11 cellular contexts compared by ENCODE assay signal in genomic region chr11:11396290-11397042, GRCh38. TPM values are rescaled to one million over a fixed set of nuclear protein-coding genes. Genes with fewer than 3 reads are reported as not detected.
DNase-seq lines count a peak whose midpoint lies in the region; ATAC-seq and TF ChIP-seq lines count a peak whose summit lies in the region.
"Had no signal": no experiment of that assay in that cellular context is flagged by ENCODE, and none has a peak within 500 bp of the region (broad histone marks: within the 10 kb centered on the region; RNA-seq: fewer than 3 reads in every experiment).

No MANE protein-coding gene starts in this region.

- DNase-seq in A172 (ENCODE audit: low spot score) (peak; percentile 75), HT1080 (ENCODE audit: low read depth) (peak; percentile 70), coronary artery (ENCODE audit: low spot score) (no peak), mesendoderm (peak; percentile 80), DMS79 treated with DMSO at 0.1 percent for 48 hours (lab: John Stamatoyannopoulos, UW) (no peak), HT-29 (ENCODE audit: low spot score) (no peak)
- DNase-seq in activated T-cell treated with anti-CD3 and anti-CD28 coated beads, Interleukin-2, amount 50 U/mL, for 1 hour, result no peak
- DNase-seq: activated CD8-positive, alpha-beta T cell treated with anti-CD3 and anti-CD28 coated beads, Interleukin-2, amount 10 ng/mL, durations not matched to agents 7 days and 5 days; BE2C had no signal

- WGBS in mesendoderm (ENCODE audit: extremely low coverage, insufficient coverage, low lambda C conversion rate), result no CpG with 5 or more reads among the region's 11 CpGs

- no peaks in the 10 kb centered on the region for H3K36me3 ChIP-seq in mesendoderm (ENCODE audit: control insufficient read depth, insufficient read depth, low read length)
- H3K36me3 ChIP-seq: BE2C, SJSA1 had no signal

- H3K56ac ChIP-seq in mesendoderm (ENCODE audit: low read length), result no peak overlapping the region

- TF ChIP-seq CTCF in coronary artery (IDR thresholded peaks at IDR 0.05), result no peak

- H3K27ac ChIP-seq in coronary artery (peak overlapping the region in 1 of 2 donors; percentile 73), mesendoderm (ENCODE audit: low read depth, low read length) (no peak overlapping the region)
- H3K27ac ChIP-seq: SJSA1 had no signal

- no peak overlapping the region for H3K4ac ChIP-seq in mesendoderm (ENCODE audit: low read depth, low read length)

- H2AK5ac ChIP-seq in mesendoderm (ENCODE audit: low read length), result no peak overlapping the region

- no peak overlapping the region for H3K18ac ChIP-seq in mesendoderm (ENCODE audit: low read length)

- no peak overlapping the region for H3K23ac ChIP-seq in mesendoderm (ENCODE audit: low read length)

- no peak overlapping the region for H3K4me2 ChIP-seq in mesendoderm (ENCODE audit: low read length)

- no peak overlapping the region for H3K9ac ChIP-seq in mesendoderm (ENCODE audit: low read length)

- H2BK15ac ChIP-seq in mesendoderm (replicated peaks; ENCODE audit: low read depth), result no peak overlapping the region

- H3K79me1 ChIP-seq in mesendoderm (ENCODE audit: low read length), result no peaks in the 10 kb centered on the region

- peaks cover 3% of the 10 kb centered on the region for H3K4me1 ChIP-seq in mesendoderm (ENCODE audit: control insufficient read depth, low read depth, low read length)
- H3K4me1 ChIP-seq: BE2C had no signal

- ATAC-seq in HG03565 (IDR thresholded peaks at IDR 0.05; ENCODE audit: unreplicated experiment), result no peak
- ATAC-seq: activated CD8-positive, alpha-beta T cell treated with anti-CD3 and anti-CD28 coated beads, Interleukin-2, amount 10 ng/mL, durations not matched to agents 7 days and 5 days had no signal

- no peak overlapping the region for H2BK120ac ChIP-seq in mesendoderm (ENCODE audit: low read depth, low read length)

- H3K79me2 ChIP-seq in mesendoderm (ENCODE audit: control insufficient read depth, insufficient read depth, low read length), result no peaks in the 10 kb centered on the region

- H2BK5ac ChIP-seq in mesendoderm (ENCODE audit: low read length), result no peak overlapping the region

- no peaks in the 10 kb centered on the region for H3K27me3 ChIP-seq in mesendoderm (ENCODE audit: insufficient read depth, low read length, poor library complexity)
- H3K27me3 ChIP-seq: BE2C, SJSA1 had no signal

- no peak overlapping the region for H4K5ac ChIP-seq in mesendoderm (ENCODE audit: low read length)

- no peak overlapping the region for H4K8ac ChIP-seq in mesendoderm (ENCODE audit: low read depth, low read length)

- H3K4me3 ChIP-seq in coronary artery, result peak overlapping the region; percentile 25
- H3K4me3 ChIP-seq in mesendoderm (ENCODE audit: low read length), result no peak overlapping the region
- H3K4me3 ChIP-seq: SJSA1 had no signal

RNA-seq across cellular contexts. Expression of gene CSNK2A3, which starts 43.4 kb away (rescaled TPM):
- total RNA-seq in A172 (2014; rRNA removed; shearing (Covaris generic)), result 3.4 and 3.6 TPM in 2 replicates
- 2.7 and 3.2 TPM in 2 replicates for total RNA-seq in HT1080 (2014; rRNA removed; shearing (Covaris generic))
- polyA plus RNA-seq in HT1080 (2015; cell fraction: cytosol; rRNA removed), result 3.3 and 3.8 TPM in 2 replicates
- polyA plus RNA-seq in HT1080 (2015; cell fraction: nucleus; rRNA removed), result 3.1 and 3.2 TPM in 2 replicates
- 3.2 TPM for polyA plus RNA-seq in mesendoderm (2013, experiment 1 of 2)
- polyA plus RNA-seq in mesendoderm (2013, experiment 2 of 2), result 2.6 TPM
- 0.51 and 1.5 TPM in 2 replicates for total RNA-seq in HT-29 (2014; rRNA removed; shearing (Covaris generic))

Comparison
In these comparisons a context has a peak if more than half of its experiments do, and no peak if none do; other contexts are left out.
1. DNase-seq: peak in A172 (single experiment), HT1080 (single experiment) and mesendoderm (single experiment); none in coronary artery (single experiment), DMS79 treated with DMSO at 0.1 percent for 48 hours (single experiment), HT-29 (single experiment) and activated T-cell treated with anti-CD3 and anti-CD28 coated beads, Interleukin-2, amount 50 U/mL, for 1 hour (single experiment).